ENCODE assay signal across 8 cellular contexts in genomic region chr22:24155597-24156145, GRCh38. TPM values are rescaled to one million over a fixed set of nuclear protein-coding genes. Genes with fewer than 3 reads are reported as not detected.
A peak's percentile ranks its signal among the peaks of the same experiment; 100 is the strongest.
DNase-seq lines count a peak whose midpoint lies in the region; ATAC-seq lines count a peak whose summit lies in the region.

No MANE protein-coding gene starts in this region.

- peak; percentile 23 for ATAC-seq in GM18907 (IDR thresholded peaks at IDR 0.05; ENCODE audit: unreplicated experiment)
- no peak for ATAC-seq in GM21786 (IDR thresholded peaks at IDR 0.05; ENCODE audit: unreplicated experiment)

- DNase-seq in Ammon's horn (ENCODE audit: low spot score) (peak; percentile 74), HT1080 (ENCODE audit: low read depth) (peak; percentile 68), T-helper 1 cell (peak in 4 of 5 donors; percentile 7 to 50 (median 32)), astrocyte of the hippocampus (ENCODE audit: low read depth, low spot score) (peak; percentile 87), hippocampal formation (lab: John Stamatoyannopoulos, UW) (peak; percentile 28 to 55), renal cortical epithelial cell (ENCODE audit: low read depth) (peak; percentile 26)

RNA-seq across cellular contexts. Expression of gene SUSD2, which starts 25.6 kb away (rescaled TPM):
- total RNA-seq in HT1080 (2014; rRNA removed; shearing (Covaris generic)), result 0.10 and 0.17 TPM in 2 replicates
- 0.03 TPM in 1 of 2 replicates, not detected in the other for polyA plus RNA-seq in HT1080 (2015; cell fraction: cytosol; rRNA removed)
- polyA plus RNA-seq in HT1080 (2015; cell fraction: nucleus; rRNA removed), result 0.03 and 0.20 TPM in 2 replicates
- 0.10 TPM in 1 of 2 replicates, not detected in the other for total RNA-seq in renal cortical epithelial cell

Comparison
In these comparisons a context has a peak if more than half of its experiments do, and no peak if none do; other contexts are left out.
1. DNase-seq: peak in every context shown above with its lines; median percentile 87 in astrocyte of the hippocampus; 74 in Ammon's horn; 68 in HT1080; 42 in hippocampal formation; 32 in T-helper 1 cell; 26 in renal cortical epithelial cell.